ENCODE assay signal across 15 cellular contexts in the genomic region with DNA sequence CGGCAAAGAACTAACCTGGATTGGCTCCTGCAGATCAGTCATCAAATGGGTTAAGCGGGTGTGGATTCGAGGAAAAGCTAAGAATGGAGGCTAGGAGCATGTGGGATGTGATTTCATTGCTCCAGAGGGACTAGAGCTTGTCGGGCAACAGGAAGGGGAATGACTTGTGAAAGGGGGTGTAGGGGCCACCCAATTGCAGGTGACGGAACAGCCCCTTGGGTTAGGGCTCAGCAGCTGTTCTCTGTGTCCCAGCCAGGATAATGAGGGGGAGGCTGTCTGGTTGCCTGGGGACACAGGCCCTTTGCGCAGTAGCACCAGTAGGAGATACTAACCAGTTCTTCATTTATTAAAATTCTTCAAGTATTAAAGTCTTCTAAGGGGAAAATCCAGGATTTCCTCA.
"Had no signal": no experiment of that assay in that cellular context is flagged by ENCODE, and none has a peak within 500 bp of the region (broad histone marks: within the 10 kb centered on the region; RNA-seq: fewer than 3 reads in every experiment).

No MANE protein-coding gene starts in this region.

- H3K27me3 ChIP-seq: breast epithelium, gastroesophageal sphincter, right lobe of liver had no signal

- H3K27ac ChIP-seq: breast epithelium, gastroesophageal sphincter, prostate gland, right lobe of liver had no signal

- H3K4me3 ChIP-seq: breast epithelium, gastroesophageal sphincter, prostate gland, right lobe of liver had no signal

- H3K4me3 Mint-ChIP-seq: activated naive CD4-positive, alpha-beta T cell treated with anti-CD3 and anti-CD28 coated beads for 36 hours; activated naive CD8-positive, alpha-beta T cell treated with anti-CD3 and anti-CD28 coated beads, Interleukin-2, amount 50 U/mL, for 24 hours; activated T-helper 17 cell treated with anti-CD3 and anti-CD28 coated beads, Interleukin-2, amount 50 U/mL, for 72 hours; T-helper 2 cell treated with Interferon-gamma antibody and Interleukin-4, amounts not matched to agents 5 μg/mL and 100 μg/mL, for 36 hours had no signal

- H3K27ac Mint-ChIP-seq: activated naive CD4-positive, alpha-beta T cell treated with anti-CD3 and anti-CD28 coated beads for 36 hours; activated naive CD8-positive, alpha-beta T cell treated with anti-CD3 and anti-CD28 coated beads, Interleukin-2, amount 50 U/mL, for 24 hours; activated T-helper 17 cell treated with anti-CD3 and anti-CD28 coated beads, Interleukin-2, amount 50 U/mL, for 72 hours; T-helper 2 cell treated with Interferon-gamma antibody and Interleukin-4, amounts not matched to agents 5 μg/mL and 100 μg/mL, for 36 hours had no signal

- ATAC-seq: activated naive CD8-positive, alpha-beta T cell treated with anti-CD3 and anti-CD28 coated beads, Interleukin-2, amount 50 U/mL, for 24 hours; activated T-helper 17 cell treated with anti-CD3 and anti-CD28 coated beads, Interleukin-2, amount 50 U/mL, for 72 hours; gastroesophageal sphincter; left lobe of liver; naive thymus-derived CD4-positive, alpha-beta T cell; right lobe of liver had no signal

- H3K36me3 ChIP-seq: breast epithelium, gastroesophageal sphincter, prostate gland, right lobe of liver had no signal

- DNase-seq: activated CD4-positive, alpha-beta T cell treated with anti-CD3 and anti-CD28 coated beads, Interleukin-2, amount 50 U/mL, for 4 hours; activated CD4-positive, CD25-positive, alpha-beta regulatory T cell treated with anti-CD3 and anti-CD28 coated beads, Interleukin-2, amount 50 U/mL, for 72 hours; activated naive CD4-positive, alpha-beta T cell treated with anti-CD3 and anti-CD28 coated beads for 36 hours; activated naive CD8-positive, alpha-beta T cell treated with anti-CD3 and anti-CD28 coated beads, Interleukin-2, amount 50 U/mL, for 24 hours; erythroblast; naive thymus-derived CD4-positive, alpha-beta T cell; occipital lobe; right lobe of liver; stimulated activated CD4-positive, alpha-beta T cell treated with anti-CD3 and anti-CD28 coated beads, Interleukin-1b, Interleukin-23, amount 100 ng/mL, for 48 hours had no signal

- H3K36me3 Mint-ChIP-seq: naive thymus-derived CD4-positive, alpha-beta T cell had no signal

- H3K4me1 ChIP-seq: right lobe of liver had no signal

- H3K9me3 Mint-ChIP-seq: activated naive CD4-positive, alpha-beta T cell treated with anti-CD3 and anti-CD28 coated beads for 36 hours; activated naive CD8-positive, alpha-beta T cell treated with anti-CD3 and anti-CD28 coated beads, Interleukin-2, amount 50 U/mL, for 24 hours; activated T-helper 17 cell treated with anti-CD3 and anti-CD28 coated beads, Interleukin-2, amount 50 U/mL, for 72 hours; naive thymus-derived CD4-positive, alpha-beta T cell; T-helper 2 cell treated with Interferon-gamma antibody and Interleukin-4, amounts not matched to agents 5 μg/mL and 100 μg/mL, for 36 hours had no signal

- H3K9me3 ChIP-seq: breast epithelium, gastroesophageal sphincter, prostate gland, right lobe of liver had no signal
